19 cellular contexts compared by ENCODE assay signal in genomic region chr6:78599526-78599925, GRCh38.
DNase-seq lines count a peak whose midpoint lies in the region; ATAC-seq, FAIRE-seq and TF ChIP-seq lines count a peak whose summit lies in the region.
"Had no signal": no experiment of that assay in that cellular context is flagged by ENCODE, and none has a peak within 500 bp of the region (broad histone marks: within the 10 kb centered on the region; RNA-seq: fewer than 3 reads in every experiment).

No MANE protein-coding gene starts in this region.

- ATAC-seq in HG03565 (IDR thresholded peaks at IDR 0.05; ENCODE audit: unreplicated experiment), result no peak
- ATAC-seq: activated CD4-positive, CD25-positive, alpha-beta regulatory T cell treated with anti-CD3 and anti-CD28 coated beads, Interleukin-2, amount 50 U/mL, for 24 hours; activated CD8-positive, alpha-beta T cell treated with anti-CD3 and anti-CD28 coated beads, Interleukin-2, amount 10 ng/mL, durations not matched to agents 7 days and 5 days had no signal

- CTCF ChIA-PET in PC-9 (lab: Charles Lee), result no interaction called here
- CTCF ChIA-PET in endothelial cell of umbilical vein (lab: Charles Lee), result interaction anchor here (1.0 to 3.4 kb wide), 5 partner anchors 10 to 210 kb away, joined by 3 to 11 read pairs (median 7); no protein-coding TSS in a partner anchor

- H3K9ac ChIP-seq in endothelial cell of umbilical vein (replicated peaks; ENCODE audit: extremely low read depth, insufficient read depth, low read length) (peak overlapping the region; percentile 21), smooth muscle cell (ENCODE audit: low read depth) (no peak overlapping the region)
- H3K9ac ChIP-seq: BLaER1, neural progenitor cell had no signal

- POLR2A ChIA-PET in PC-9 (lab: Charles Lee; ENCODE audit: unreplicated experiment) (interaction anchor here (0.5 kb wide), 1 partner anchor 334 kb away, joined by 9 read pairs; no protein-coding TSS in a partner anchor), endothelial cell of umbilical vein (lab: Charles Lee) (interaction anchor here (0.7 to 1.2 kb wide), 3 partner anchors 7 to 364 kb away, joined by 3 to 9 read pairs (median 6); no protein-coding TSS in a partner anchor)

- BruUV-seq in PC-9 (replicated peaks; lab: Mats Ljungman, UMichigan) (TSS peak; percentile 87), endothelial cell of umbilical vein (replicated peaks; lab: Mats Ljungman, UMichigan) (TSS peak; percentile 83)

- H3K9me1 ChIP-seq in endothelial cell of umbilical vein (replicated peaks; ENCODE audit: control insufficient read depth, extremely low read depth, insufficient read depth, low read length), result no peaks in the 10 kb centered on the region

- H3K27me3 ChIP-seq in PC-9 (ENCODE audit: insufficient read depth, low read depth), result no peaks in the 10 kb centered on the region
- no peaks in the 10 kb centered on the region for H3K27me3 ChIP-seq in endothelial cell of umbilical vein (ENCODE audit: control insufficient read depth in 2 of 2, insufficient read depth in 2 of 2, low read length in 2 of 2)
- H3K27me3 ChIP-seq in smooth muscle cell (ENCODE audit: low read depth), result no peaks in the 10 kb centered on the region
- H3K27me3 ChIP-seq: BLaER1, heart left ventricle, neural progenitor cell, transverse colon had no signal

- FAIRE-seq in endothelial cell of umbilical vein (lab: Jason Lieb, UNC), result no peak

- H2AFZ ChIP-seq in PC-9 (no peak overlapping the region), endothelial cell of umbilical vein (ENCODE audit: low read depth, low read length) (no peak overlapping the region), smooth muscle cell (ENCODE audit: low read depth) (peak overlapping the region; percentile 16)
- H2AFZ ChIP-seq: neural progenitor cell had no signal

- H4K20me1 ChIP-seq in PC-9 (ENCODE audit: insufficient read depth) (no peaks in the 10 kb centered on the region), endothelial cell of umbilical vein (replicated peaks; ENCODE audit: control insufficient read depth, extremely low read depth, insufficient read depth, low read length) (no peaks in the 10 kb centered on the region), smooth muscle cell (ENCODE audit: low read depth) (no peaks in the 10 kb centered on the region)
- H4K20me1 ChIP-seq: BLaER1 had no signal

- no peak overlapping the region for H3K4me3 ChIP-seq in PC-9
- H3K4me3 ChIP-seq in endothelial cell of umbilical vein (replicated peaks in 1 of 3; ENCODE audit: insufficient read depth in 1 of 3, low read depth in 1 of 3, low read length in 3 of 3), result no peak overlapping the region
- no peak overlapping the region for H3K4me3 ChIP-seq in smooth muscle cell
- H3K4me3 ChIP-seq: BLaER1, heart left ventricle, neural progenitor cell, psoas muscle, skin epidermis, transverse colon had no signal

- H3K79me2 ChIP-seq in PC-9 (ENCODE audit: low read depth) (no peaks in the 10 kb centered on the region), endothelial cell of umbilical vein (ENCODE audit: control insufficient read depth, insufficient read depth, low read length) (peaks cover 25% of the 10 kb centered on the region), smooth muscle cell (ENCODE audit: low read depth) (no peaks in the 10 kb centered on the region)

- DNase-seq in HCEC 1CT (peak; percentile 73), PC-9 (no peak), endothelial cell of umbilical vein (ENCODE audit: low read depth, low spot score) (peak; percentile 43), smooth muscle cell (lab: John Stamatoyannopoulos, UW; ENCODE audit: unreplicated experiment) (no peak), NCI-H446 (lab: John Stamatoyannopoulos, UW) (no peak), epidermal melanocyte (ENCODE audit: insufficient read length, low spot score) (no peak)
- DNase-seq: activated CD8-positive, alpha-beta T cell treated with anti-CD3 and anti-CD28 coated beads, Interleukin-2, amount 10 ng/mL, durations not matched to agents 7 days and 5 days; activated T-cell treated with anti-CD3 and anti-CD28 coated beads, Interleukin-2, amount 50 U/mL, for 1 hour; effector memory CD4-positive, alpha-beta T cell; NCI-H1930; NCI-H2227 treated with DMSO at 0.1 percent for 48 hours; psoas muscle; transverse colon had no signal

- dilution Hi-C loops in endothelial cell of umbilical vein (cut with MboI; ENCODE audit: extremely low pct_ligation_motif_present, low sequenced_read_pairs), result no loop called here

- no peaks in the 10 kb centered on the region for H3K36me3 ChIP-seq in PC-9 (ENCODE audit: low read depth)
- H3K36me3 ChIP-seq in endothelial cell of umbilical vein (ENCODE audit: control insufficient read depth in 2 of 2, extremely low read depth in 1 of 2, insufficient read depth in 2 of 2, low read length in 2 of 2), result peaks cover 0 to 4% of the 10 kb centered on the region in 2 experiments
- H3K36me3 ChIP-seq in smooth muscle cell (ENCODE audit: low read depth), result no peaks in the 10 kb centered on the region
- H3K36me3 ChIP-seq: BLaER1, heart left ventricle, neural progenitor cell, transverse colon had no signal

- intact Hi-C loops in PC-9 (cut with micrococcal nuclease; ENCODE audit: unreplicated experiment) (no loop called here), endothelial cell of umbilical vein (cut with micrococcal nuclease) (loop anchor here (1.0 to 5.0 kb wide), 8 partner anchors 8 to 1307 kb away; no protein-coding TSS in a partner anchor)

- no peak for TF ChIP-seq CTCF in PC-9 (conservative IDR thresholded peaks at IDR 0.05)
- no peak for TF ChIP-seq CTCF in endothelial cell of umbilical vein (IDR thresholded peaks at IDR 0.05; ENCODE audit: extremely low read depth in 1 of 2, insufficient read depth in 1 of 2, low read depth in 1 of 2, low read length in 2 of 2)
- TF ChIP-seq CTCF in smooth muscle cell (IDR thresholded peaks at IDR 0.05; ENCODE audit: borderline replicate concordance, insufficient read depth, poor library complexity, severe bottlenecking), result no peak

- H3K27ac ChIP-seq in PC-9, result no peak overlapping the region
- peak overlapping the region; percentile 82 for H3K27ac ChIP-seq in endothelial cell of umbilical vein (ENCODE audit: insufficient read depth, low read depth, low read length)
- H3K27ac ChIP-seq in smooth muscle cell (ENCODE audit: low read depth), result peak overlapping the region; percentile 13
- H3K27ac ChIP-seq: BLaER1, neural progenitor cell, psoas muscle, skin epidermis, transverse colon had no signal

- H3F3A ChIP-seq in PC-9 (ENCODE audit: insufficient read depth, low read depth), result peaks cover 19% of the 10 kb centered on the region; the same call in 1 of the 2 replicates
- H3F3A ChIP-seq in smooth muscle cell (ENCODE audit: low read depth), result peaks cover 3% of the 10 kb centered on the region

- WGBS in smooth muscle cell (ENCODE audit: low lambda C conversion rate), result 89% methylated on average over 2 of the region's 2 CpGs

- no peaks in the 10 kb centered on the region for H3K9me2 ChIP-seq in PC-9 (ENCODE audit: insufficient read depth)

- H3K4me2 ChIP-seq in PC-9 (no peak overlapping the region), endothelial cell of umbilical vein (ENCODE audit: insufficient read depth, low read length) (peak overlapping the region; percentile 45), smooth muscle cell (no peak overlapping the region)
- H3K4me2 ChIP-seq: BLaER1, neural progenitor cell had no signal

- TF ChIP-seq POLR2A in endothelial cell of umbilical vein (IDR thresholded peaks at IDR 0.05; ENCODE audit: low read depth, low read length), result no peak

- H3K4me1 ChIP-seq in PC-9 (replicated peaks; ENCODE audit: insufficient read depth) (peaks cover 19% of the 10 kb centered on the region), endothelial cell of umbilical vein (ENCODE audit: control insufficient read depth, extremely low read depth, insufficient read depth, low read length) (peaks cover 86% of the 10 kb centered on the region), smooth muscle cell (ENCODE audit: low read depth) (no peaks in the 10 kb centered on the region)
- H3K4me1 ChIP-seq: BLaER1, heart left ventricle, neural progenitor cell, psoas muscle had no signal

- H3K9me3 ChIP-seq in PC-9 (ENCODE audit: insufficient read depth, low read depth), result peaks cover 5% of the 10 kb centered on the region; the same call in 1 of the 2 replicates
- no peaks in the 10 kb centered on the region for H3K9me3 ChIP-seq in endothelial cell of umbilical vein (replicated peaks; ENCODE audit: control insufficient read depth, insufficient read depth, low read length)
- no peaks in the 10 kb centered on the region for H3K9me3 ChIP-seq in smooth muscle cell (replicated peaks; ENCODE audit: low read depth)
- H3K9me3 ChIP-seq: BLaER1, psoas muscle, transverse colon had no signal

TF ChIP-seq in endothelial cell of umbilical vein, 7 proteins besides CTCF, POLR2A, EP300 and RAD21:
- no peak for TF ChIP-seq GATA2 (IDR thresholded peaks at IDR 0.05; ENCODE audit: insufficient read depth, insufficient read length, low read depth, low read length)
- TF ChIP-seq, protein P1, sequence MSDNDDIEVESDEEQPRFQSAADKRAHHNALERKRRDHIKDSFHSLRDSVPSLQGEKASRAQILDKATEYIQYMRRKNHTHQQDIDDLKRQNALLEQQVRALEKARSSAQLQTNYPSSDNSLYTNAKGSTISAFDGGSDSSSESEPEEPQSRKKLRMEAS (IDR thresholded peaks at IDR 0.05; ENCODE audit: insufficient read depth, insufficient read length), result no peak
- no peak for TF ChIP-seq MYC (IDR thresholded peaks at IDR 0.05; ENCODE audit: low read depth, low read length)
- no peak for TF ChIP-seq FOS (IDR thresholded peaks at IDR 0.05; ENCODE audit: borderline replicate concordance, insufficient read depth, low read length)
- no peak for TF ChIP-seq POLR2AphosphoS5 (IDR thresholded peaks at IDR 0.05; ENCODE audit: insufficient read depth, low read depth, low read length)
- no peak for TF ChIP-seq JUN (IDR thresholded peaks at IDR 0.05; ENCODE audit: borderline replicate concordance, insufficient read depth, insufficient read length, low read depth)
- no peak for TF ChIP-seq EZH2 (IDR thresholded peaks at IDR 0.05; ENCODE audit: borderline replicate concordance, low read depth, low read length, severe bottlenecking)
TF ChIP-seq in endothelial cell of umbilical vein: peak in this region for 0.

Comparison
In these comparisons a context has a peak if more than half of its experiments do, and no peak if none do; other contexts are left out.
1. DNase-seq: peak in HCEC 1CT (single experiment) and endothelial cell of umbilical vein (single experiment); none in PC-9 (0 of 2), smooth muscle cell (single experiment), NCI-H446 (0 of 2) and epidermal melanocyte (single experiment).